ENCODE assay signal across 8 cellular contexts in the genomic region with DNA sequence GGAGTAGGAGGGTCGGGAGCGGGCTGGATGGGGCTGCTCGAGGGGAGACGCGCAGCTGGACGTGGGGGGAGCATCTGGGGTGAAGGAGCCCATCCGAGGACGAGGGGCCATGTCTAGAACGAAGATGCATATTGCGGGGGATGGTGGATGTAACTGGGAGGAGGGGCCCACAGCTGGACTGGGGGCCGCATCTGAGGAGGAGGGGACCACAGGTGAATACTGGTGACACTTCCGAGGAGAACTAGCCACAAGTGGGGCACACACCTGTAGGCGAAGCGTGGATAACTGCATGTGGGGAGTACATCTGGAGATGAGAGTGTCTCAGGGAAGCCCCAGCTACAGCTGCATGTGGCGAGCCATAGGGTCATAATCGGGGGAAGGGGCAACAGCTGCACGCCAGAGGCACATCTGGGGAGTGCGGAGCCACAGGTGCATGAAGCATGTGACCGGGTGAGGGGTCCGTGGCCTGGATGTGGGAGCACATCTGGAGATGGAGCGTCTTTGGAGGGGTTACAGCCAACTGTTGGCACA. TPM values are rescaled to one million over a fixed set of nuclear protein-coding genes. Genes with fewer than 3 reads are reported as not detected.
DNase-seq lines count a peak whose midpoint lies in the region; ATAC-seq and TF ChIP-seq lines count a peak whose summit lies in the region.

No MANE protein-coding gene starts in this region.

- H3K36me3 ChIP-seq in skeletal muscle tissue (ENCODE audit: control insufficient read depth in 3 of 3, insufficient read depth in 3 of 3, low read length in 3 of 3): peaks cover 2 to 18% (median 14%) of the 10 kb centered on the region in 3 donors

- H3K9me3 ChIP-seq in right cardiac atrium (ENCODE audit: control insufficient read depth, low read length) (no peaks in the 10 kb centered on the region), skeletal muscle tissue (ENCODE audit: control insufficient read depth in 3 of 3, low read length in 3 of 3) (no peaks in the 10 kb centered on the region)

- H3K27ac Mint-ChIP-seq in activated naive CD4-positive, alpha-beta T cell treated with anti-CD3 and anti-CD28 coated beads for 36 hours: peak overlapping the region; percentile 82

- CTCF ChIA-PET in activated naive CD4-positive, alpha-beta T cell treated with anti-CD3 and anti-CD28 coated beads for 36 hours (lab: Charles Lee): interaction anchor here (0.8 to 1.5 kb wide), 4 partner anchors 20 to 207 kb away, joined by 3 to 6 read pairs (median 3); no protein-coding TSS in a partner anchor

- H3K4me3 ChIP-seq in WI38 (ENCODE audit: low read depth, low read length) (peak overlapping the region; percentile 86), right cardiac atrium (ENCODE audit: low read length) (peak overlapping the region; percentile 83), skeletal muscle tissue (ENCODE audit: low read length in 3 of 3) (peak overlapping the region; percentile 93 to 98 (median 93))

- no peak overlapping the region for H3K27ac ChIP-seq in right cardiac atrium (ENCODE audit: low read length)
- no peak overlapping the region for H3K27ac ChIP-seq in skeletal muscle tissue (ENCODE audit: low read depth, low read length)

- H3K4me1 Mint-ChIP-seq in activated naive CD4-positive, alpha-beta T cell treated with anti-CD3 and anti-CD28 coated beads for 36 hours (ENCODE audit: low read depth): peaks cover 28% of the 10 kb centered on the region

- TF ChIP-seq CTCF in WI38 (IDR thresholded peaks at IDR 0.05; ENCODE audit: low read depth, low read length): no peak

- no peaks in the 10 kb centered on the region for H3K9me3 Mint-ChIP-seq in activated naive CD4-positive, alpha-beta T cell treated with anti-CD3 and anti-CD28 coated beads for 36 hours

- no peaks in the 10 kb centered on the region for H3K27me3 Mint-ChIP-seq in activated naive CD4-positive, alpha-beta T cell treated with anti-CD3 and anti-CD28 coated beads for 36 hours (ENCODE audit: low read depth)

- intact Hi-C loops in activated naive CD4-positive, alpha-beta T cell treated with anti-CD3 and anti-CD28 coated beads for 36 hours (cut with micrococcal nuclease): loop anchor here (1.0 to 5.0 kb wide), 6 partner anchors 33 to 576 kb away; partner anchors contain the start of genes CARD8, GRWD1, IZUMO1 and SYNGR4
- intact Hi-C loops in right cardiac atrium (cut with DNase I): no loop called here

- peaks cover 3% of the 10 kb centered on the region for H3K4me1 ChIP-seq in right cardiac atrium (ENCODE audit: control insufficient read depth, insufficient read depth, low read length)
- H3K4me1 ChIP-seq in skeletal muscle tissue (ENCODE audit: control insufficient read depth in 3 of 3, insufficient read depth in 3 of 3, low read length in 3 of 3): peaks cover 7 to 11% (median 8%) of the 10 kb centered on the region in 3 donors

- no peak for ATAC-seq in right cardiac atrium
- ATAC-seq in GM19035 (IDR thresholded peaks at IDR 0.05; ENCODE audit: unreplicated experiment): no peak

- peak overlapping the region; percentile 81 to 91 (median 86) for H3K9ac ChIP-seq in skeletal muscle tissue (ENCODE audit: low read depth in 1 of 3, low read length in 3 of 3)

- H3K27me3 ChIP-seq in right cardiac atrium (ENCODE audit: control insufficient read depth, insufficient read depth) (no peaks in the 10 kb centered on the region), skeletal muscle tissue (ENCODE audit: control insufficient read depth in 3 of 3, insufficient read depth in 3 of 3, low read length in 3 of 3) (no peaks in the 10 kb centered on the region)

- 3% methylated on average over 21 of the region's 21 CpGs for WGBS in right cardiac atrium

- peaks cover 17% of the 10 kb centered on the region for H3K36me3 Mint-ChIP-seq in activated naive CD4-positive, alpha-beta T cell treated with anti-CD3 and anti-CD28 coated beads for 36 hours (ENCODE audit: low read depth)

- peak; percentile 16 for DNase-seq in activated naive CD4-positive, alpha-beta T cell treated with anti-CD3 and anti-CD28 coated beads for 36 hours
- DNase-seq in activated naive CD4-positive, alpha-beta T cell treated with Interleukin-2 at 50 U/mL for 16 hours: no peak
- DNase-seq in right cardiac atrium (no peak), AG20443 (ENCODE audit: low spot score) (no peak), AML-193 (lab: John Stamatoyannopoulos, UW) (no peak)

- H3K4me3 Mint-ChIP-seq in activated naive CD4-positive, alpha-beta T cell treated with anti-CD3 and anti-CD28 coated beads for 36 hours: peak overlapping the region; percentile 90

RNA-seq across cellular contexts. Expression of gene ZSWIM9, which starts 0.4 kb away (rescaled TPM):
- 1 to 10 TPM; 6.1 to 6.7 TPM for total RNA-seq in activated naive CD4-positive, alpha-beta T cell treated with anti-CD3 and anti-CD28 coated beads for 36 hours
- total RNA-seq in right cardiac atrium: 1 to 10 TPM; 5.4 to 6.9 (median 6.5) TPM
- polyA plus RNA-seq in right cardiac atrium: 5.7 TPM
- total RNA-seq in skeletal muscle tissue: 1.6 TPM

RNA-seq across cellular contexts. Expression of gene LIG1, which starts 0.7 kb away (rescaled TPM):
- 100 to 1,000 TPM; 187 to 195 TPM for total RNA-seq in activated naive CD4-positive, alpha-beta T cell treated with anti-CD3 and anti-CD28 coated beads for 36 hours
- total RNA-seq in right cardiac atrium (1 to 10 TPM; 3.8 to 8.4 (median 5.5) TPM), skeletal muscle tissue (14.6 TPM)
- polyA plus RNA-seq in right cardiac atrium: 4.2 TPM

Comparison
In these comparisons a context has a peak if more than half of its experiments do, and no peak if none do; other contexts are left out.
1. RNA of gene LIG1, which starts 0.7 kb away (total RNA-seq): 187 to 195 TPM in activated naive CD4-positive, alpha-beta T cell treated with anti-CD3 and anti-CD28 coated beads for 36 hours; 14.6 TPM in skeletal muscle tissue (single experiment) and 3.8 to 8.4 TPM in right cardiac atrium; every median in the first group is over 10 times any median in the second.
2. Peak in every context shown above with its lines, with median percentiles within 50 percentile points of each other: H3K4me3 ChIP-seq.